ENCODE assay signal across 22 cellular contexts in the genomic region with DNA sequence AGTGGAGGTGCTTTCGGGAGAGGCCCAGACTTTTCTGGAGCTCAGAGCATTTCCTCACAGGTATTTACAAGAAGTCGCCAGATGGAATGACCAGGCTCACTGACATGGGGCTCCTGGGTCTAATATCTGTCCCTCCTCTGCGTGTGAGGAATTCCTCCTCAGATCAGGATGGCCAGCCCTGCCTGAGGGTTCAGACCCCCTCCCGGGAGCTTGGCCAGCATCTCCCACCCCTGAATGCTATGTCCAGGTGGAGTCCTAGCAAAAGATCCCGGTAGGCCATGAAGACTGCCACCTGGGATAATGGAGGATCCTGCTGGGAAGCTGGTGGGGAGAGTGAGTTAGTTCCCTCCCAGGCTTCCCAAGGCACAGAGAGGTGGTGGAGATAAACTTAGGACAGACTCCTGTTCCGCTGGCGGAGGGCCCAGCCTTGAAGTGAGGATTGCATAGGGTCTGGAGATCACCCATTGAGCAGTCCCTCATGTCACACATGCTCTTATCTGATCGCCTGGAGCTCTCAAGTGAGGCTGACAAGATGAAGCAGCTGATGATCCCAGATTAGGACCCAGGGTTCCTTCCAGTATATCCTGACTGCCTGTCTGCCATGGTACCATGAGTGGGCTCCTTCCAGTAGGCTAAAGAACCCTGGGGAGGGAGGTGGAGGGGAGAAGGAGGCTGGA. TPM values are rescaled to one million over a fixed set of nuclear protein-coding genes. Genes with fewer than 3 reads are reported as not detected.
A peak's percentile ranks its signal among the peaks of the same experiment; 100 is the strongest.
DNase-seq lines count a peak whose midpoint lies in the region; ATAC-seq and TF ChIP-seq lines count a peak whose summit lies in the region.
"Had no signal": no experiment of that assay in that cellular context is flagged by ENCODE, and none has a peak within 500 bp of the region (broad histone marks: within the 10 kb centered on the region; RNA-seq: fewer than 3 reads in every experiment).

No MANE protein-coding gene starts in this region.

- H3K36me3 Mint-ChIP-seq in Calu3 (ENCODE audit: insufficient read depth, unreplicated experiment) = peaks cover 4% of the 10 kb centered on the region
- H3K36me3 Mint-ChIP-seq in natural killer cell = no peaks in the 10 kb centered on the region
- H3K36me3 Mint-ChIP-seq: activated CD8-positive, alpha-beta memory T cell treated with anti-CD3 and anti-CD28 coated beads, Interleukin-2, amount 10 ng/mL, durations not matched to agents 7 days and 5 days had no signal

- H3K4me1 ChIP-seq in adrenal gland (replicated peaks in 1 of 2) (peaks cover 61 to 88% of the 10 kb centered on the region in 2 donors), right atrium auricular region (peaks cover 0 to 89% of the 10 kb centered on the region in 2 donors)

- H3K27me3 ChIP-seq in adrenal gland (no peaks in the 10 kb centered on the region), right atrium auricular region (no peaks in the 10 kb centered on the region)
- H3K27me3 ChIP-seq: SJSA1 had no signal

- H3K27ac Mint-ChIP-seq in Calu3 (ENCODE audit: unreplicated experiment) = no peak overlapping the region
- H3K27ac Mint-ChIP-seq in natural killer cell = no peak overlapping the region
- H3K27ac Mint-ChIP-seq: activated CD8-positive, alpha-beta memory T cell treated with anti-CD3 and anti-CD28 coated beads, Interleukin-2, amount 10 ng/mL, durations not matched to agents 7 days and 5 days; activated naive CD8-positive, alpha-beta T cell treated with anti-CD3 and anti-CD28 coated beads, Interleukin-2, amount 50 U/mL, for 24 hours; activated T-helper 2 cell treated with anti-CD3 and anti-CD28 coated beads, Interferon-gamma antibody, Interleukin-2, Interleukin-4, amounts not matched to agents 10 μg/mL and 5 μg/mL and 100 μg/mL, durations not matched to agents 14 hours and 24 hours and 36 hours; stimulated activated naive CD8-positive, alpha-beta T cell treated with anti-CD3 and anti-CD28 coated beads, Interleukin-15, amount 100 ng/mL, for 72 hours had no signal

- no peak for TF ChIP-seq POLR2A in adrenal gland (IDR thresholded peaks at IDR 0.05)

- H3K27ac ChIP-seq in adrenal gland (peak overlapping the region; percentile 5 to 90 (median 85)), right atrium auricular region (peak overlapping the region; percentile 44 to 74), substantia nigra (ENCODE audit: low read depth, low read length, poor library complexity, severe bottlenecking) (peak overlapping the region; percentile 35)
- H3K27ac ChIP-seq: lower lobe of right lung, SJSA1 had no signal

- no peaks in the 10 kb centered on the region for H3K27me3 Mint-ChIP-seq in Calu3 (ENCODE audit: unreplicated experiment)
- H3K27me3 Mint-ChIP-seq in natural killer cell (ENCODE audit: low read depth in 2 of 2) = peaks cover 0 to 3% of the 10 kb centered on the region in 2 donors
- H3K27me3 Mint-ChIP-seq: stimulated activated naive CD8-positive, alpha-beta T cell treated with anti-CD3 and anti-CD28 coated beads, Interleukin-15, amount 100 ng/mL, for 72 hours had no signal

- H3K4me1 Mint-ChIP-seq in Calu3 (ENCODE audit: low read depth, unreplicated experiment) (peaks cover 9% of the 10 kb centered on the region), natural killer cell (peaks cover 3 to 10% of the 10 kb centered on the region in 2 donors)

- no peaks in the 10 kb centered on the region for H3K36me3 ChIP-seq in adrenal gland (replicated peaks in 1 of 2)
- no peaks in the 10 kb centered on the region for H3K36me3 ChIP-seq in right atrium auricular region
- H3K36me3 ChIP-seq: lower lobe of right lung, SJSA1 had no signal

- H3K4me3 Mint-ChIP-seq in Calu3 (ENCODE audit: low read depth, unreplicated experiment) (no peak overlapping the region), natural killer cell (no peak overlapping the region)
- H3K4me3 Mint-ChIP-seq: activated CD8-positive, alpha-beta memory T cell treated with anti-CD3 and anti-CD28 coated beads, Interleukin-2, amount 10 ng/mL, durations not matched to agents 7 days and 5 days; activated naive CD8-positive, alpha-beta T cell treated with anti-CD3 and anti-CD28 coated beads, Interleukin-2, amount 50 U/mL, for 24 hours; stimulated activated naive CD8-positive, alpha-beta T cell treated with anti-CD3 and anti-CD28 coated beads, Interleukin-15, amount 100 ng/mL, for 72 hours had no signal

- H3K9me3 ChIP-seq in adrenal gland (replicated peaks in 1 of 3) (no peaks in the 10 kb centered on the region), right atrium auricular region (no peaks in the 10 kb centered on the region)
- H3K9me3 ChIP-seq: lower lobe of right lung, SJSA1 had no signal

- ATAC-seq in natural killer cell = no peak
- ATAC-seq: activated CD8-positive, alpha-beta memory T cell treated with anti-CD3 and anti-CD28 coated beads, Interleukin-2, amount 10 ng/mL, durations not matched to agents 7 days and 5 days; activated naive CD8-positive, alpha-beta T cell treated with anti-CD3 and anti-CD28 coated beads, Interleukin-2, amount 50 U/mL, for 24 hours; esophagus mucosa; lower lobe of right lung; stimulated activated naive CD8-positive, alpha-beta T cell treated with anti-CD3 and anti-CD28 coated beads, Interleukin-15, amount 100 ng/mL, for 72 hours had no signal

- no TSS peak for BruUV-seq in Calu3 (replicated peaks; lab: Mats Ljungman, UMichigan)

- peak in 4 of 7 donors; percentile 47 to 76 (median 68) for DNase-seq in adrenal gland
- DNase-seq in right atrium auricular region (ENCODE audit: low spot score) = no peak
- no peak for DNase-seq in substantia nigra (lab: John Stamatoyannopoulos, UW)
- no peak for DNase-seq in Calu3
- no peak for DNase-seq in natural killer cell
- DNase-seq: activated CD8-positive, alpha-beta memory T cell treated with anti-CD3 and anti-CD28 coated beads, Interleukin-2, amount 10 ng/mL, durations not matched to agents 7 days and 5 days; activated naive CD8-positive, alpha-beta T cell treated with anti-CD3 and anti-CD28 coated beads, Interleukin-2, amount 50 U/mL, for 24 hours; AML-193; COR-L47; glutamatergic neuron; lower lobe of right lung; NCI-H1417; NCI-H2171; stimulated activated naive CD8-positive, alpha-beta T cell treated with anti-CD3 and anti-CD28 coated beads, Interleukin-15, amount 100 ng/mL, for 72 hours had no signal

- intact Hi-C loops in adrenal gland (cut with DNase I) (no loop called here), Calu3 (cut with micrococcal nuclease; ENCODE audit: unreplicated experiment) (no loop called here), natural killer cell (cut with micrococcal nuclease) (no loop called here)

- TF ChIP-seq CTCF in adrenal gland (IDR thresholded peaks at IDR 0.05) (no peak), right atrium auricular region (IDR thresholded peaks at IDR 0.05) (no peak), Calu3 (IDR thresholded peaks at IDR 0.05; ENCODE audit: unreplicated experiment) (no peak), natural killer cell (IDR thresholded peaks at IDR 0.05) (no peak)

- H3K9me3 Mint-ChIP-seq in Calu3 (ENCODE audit: low read depth, unreplicated experiment) = no peaks in the 10 kb centered on the region
- no peaks in the 10 kb centered on the region for H3K9me3 Mint-ChIP-seq in natural killer cell
- H3K9me3 Mint-ChIP-seq: activated naive CD8-positive, alpha-beta T cell treated with anti-CD3 and anti-CD28 coated beads, Interleukin-2, amount 50 U/mL, for 24 hours; activated T-helper 2 cell treated with anti-CD3 and anti-CD28 coated beads, Interferon-gamma antibody, Interleukin-2, Interleukin-4, amounts not matched to agents 10 μg/mL and 5 μg/mL and 100 μg/mL, durations not matched to agents 14 hours and 24 hours and 36 hours; stimulated activated naive CD8-positive, alpha-beta T cell treated with anti-CD3 and anti-CD28 coated beads, Interleukin-15, amount 100 ng/mL, for 72 hours had no signal

- WGBS in adrenal gland, 4 donors = 62 to 69% (median 66%) methylated on average over 6 to 8 of the region's 8 CpGs

- H3K4me3 ChIP-seq in adrenal gland = no peak overlapping the region
- H3K4me3 ChIP-seq in right atrium auricular region = no peak overlapping the region
- H3K4me3 ChIP-seq: lower lobe of right lung, SJSA1 had no signal

- CTCF ChIA-PET in Calu3 (lab: Charles Lee) = no interaction called here

RNA-seq across cellular contexts. Expression of gene OAF, which starts 5.7 kb away (rescaled TPM):
- total RNA-seq in adrenal gland (100 to 1,000 TPM in 7 of 8 donors, 10 to 100 TPM in 1; 98.6 to 253 (median 182) TPM), right atrium auricular region (10 to 100 TPM; 27.9 to 43.6 TPM), Calu3 (2022) (11.3 and 11.6 TPM in 2 replicates), natural killer cell (1 to 10 TPM; 2.8 to 5.1 (median 3.8) TPM)
- polyA plus RNA-seq in adrenal gland = 100 to 1,000 TPM in 1 of 3 donors, 10 to 100 TPM in 2; 67.7 to 105 (median 69.9) TPM

RNA-seq across cellular contexts. Expression of gene POU2F3, which starts 23.4 kb away (rescaled TPM):
- total RNA-seq in adrenal gland (1 to 10 TPM in 1 of 8 donors, under 1 TPM in 4, not detected in 3; 0.15 to 1.4 (median 0.41) TPM), right atrium auricular region (not detected), Calu3 (2022) (2.6 and 3.3 TPM in 2 replicates), natural killer cell (not detected)
- under 1 TPM; 0.07 to 0.40 (median 0.16) TPM for polyA plus RNA-seq in adrenal gland
- total RNA-seq: activated CD8-positive, alpha-beta memory T cell treated with anti-CD3 and anti-CD28 coated beads, Interleukin-2, amount 10 ng/mL, durations not matched to agents 7 days and 5 days; activated T-helper 2 cell treated with anti-CD3 and anti-CD28 coated beads, Interferon-gamma antibody, Interleukin-2, Interleukin-4, amounts not matched to agents 10 μg/mL and 5 μg/mL and 100 μg/mL, durations not matched to agents 14 hours and 24 hours and 36 hours; Daoy; LHCN-M2; myocyte; osteocyte; sciatic nerve; SJSA1 had no signal

Comparison
In these comparisons a context has a peak if more than half of its experiments do, and no peak if none do; other contexts are left out.
1. DNase-seq: peak in adrenal gland (4 of 7); none in right atrium auricular region (single experiment), substantia nigra (0 of 49), Calu3 (single experiment) and natural killer cell (single experiment).
2. H3K27ac ChIP-seq: peak in every context shown above with its lines; median percentile 85 in adrenal gland; 59 in right atrium auricular region; 35 in substantia nigra.